Comparison of ENCODE assay signal across 20 cellular contexts in the genomic region with DNA sequence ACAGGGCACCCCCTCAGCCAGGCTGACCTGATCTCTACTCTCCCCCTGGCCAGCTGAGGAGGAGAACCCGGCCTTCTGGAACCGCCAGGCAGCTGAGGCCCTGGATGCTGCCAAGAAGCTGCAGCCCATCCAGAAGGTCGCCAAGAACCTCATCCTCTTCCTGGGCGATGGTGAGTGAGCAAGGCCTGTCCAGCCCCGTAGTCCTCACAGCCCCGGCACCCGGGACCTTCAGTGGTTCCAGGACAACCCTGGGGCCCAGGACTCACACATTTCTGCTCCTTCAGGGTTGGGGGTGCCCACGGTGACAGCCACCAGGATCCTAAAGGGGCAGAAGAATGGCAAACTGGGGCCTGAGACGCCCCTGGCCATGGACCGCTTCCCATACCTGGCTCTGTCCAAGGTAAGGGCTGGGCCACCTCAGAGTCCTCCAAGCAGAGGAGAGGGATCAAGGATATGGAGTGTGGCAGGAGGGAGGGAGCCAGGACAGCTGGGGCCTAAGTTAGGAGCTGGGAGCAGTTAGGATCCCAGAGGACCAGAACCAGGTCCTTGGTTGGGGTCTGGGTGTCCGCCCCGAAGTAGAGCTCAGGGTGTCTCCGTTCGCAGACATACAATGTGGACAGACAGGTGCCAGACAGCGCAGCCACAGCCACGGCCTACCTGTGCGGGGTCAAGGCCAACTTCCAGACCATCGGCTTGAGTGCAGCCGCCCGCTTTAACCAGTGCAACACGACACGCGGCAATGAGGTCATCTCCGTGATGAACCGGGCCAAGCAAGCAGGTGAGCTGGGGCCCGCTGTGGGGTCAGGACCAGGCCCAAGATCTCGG. TPM values are rescaled to one million over a fixed set of nuclear protein-coding genes. Genes with fewer than 3 reads are reported as not detected.
DNase-seq lines count a peak whose midpoint lies in the region; ATAC-seq and TF ChIP-seq lines count a peak whose summit lies in the region.
"Had no signal": no experiment of that assay in that cellular context is flagged by ENCODE, and none has a peak within 500 bp of the region (broad histone marks: within the 10 kb centered on the region; RNA-seq: fewer than 3 reads in every experiment).

No MANE protein-coding gene starts in this region.

- no peak for TF ChIP-seq POLR2A in heart left ventricle (IDR thresholded peaks at IDR 0.05)
- no peak for TF ChIP-seq POLR2A in gastroesophageal sphincter (IDR thresholded peaks at IDR 0.05)

- ATAC-seq in heart left ventricle (no peak), gastroesophageal sphincter (no peak)
- ATAC-seq: A549 had no signal

- no peak overlapping the region for H3K18ac ChIP-seq in neuronal stem cell (ENCODE audit: low read length)

- H3K27me3 ChIP-seq in heart left ventricle (peaks cover 0 to 36% (median 15%) of the 10 kb centered on the region in 9 donors), neuronal stem cell (ENCODE audit: control insufficient read depth in 3 of 3, insufficient read depth in 3 of 3, low read depth in 1 of 3, low read length in 3 of 3) (peaks cover 0 to 36% (median 0%) of the 10 kb centered on the region in 3 experiments), gastroesophageal sphincter (peaks cover 52% of the 10 kb centered on the region)
- H3K27me3 ChIP-seq: BLaER1 treated with 17β-estradiol and CSF1 and Interleukin-3, amounts not matched to agents 10 nM and 100 nM had no signal

- peak overlapping the region; percentile 81 for H2BK15ac ChIP-seq in neuronal stem cell (ENCODE audit: low read length)

- TF ChIP-seq CTCF in heart left ventricle (IDR thresholded peaks at IDR 0.05) (no peak), gastroesophageal sphincter (IDR thresholded peaks at IDR 0.05) (no peak)

- H3K9ac ChIP-seq in neuronal stem cell (ENCODE audit: low read depth, low read length, poor library complexity): peak overlapping the region; percentile 44
- H3K9ac ChIP-seq: BLaER1 treated with 17β-estradiol and CSF1 and Interleukin-3, amounts not matched to agents 10 nM and 100 nM had no signal

- H4K91ac ChIP-seq in neuronal stem cell (ENCODE audit: low read depth, low read length, poor library complexity): no peak overlapping the region

- H2BK5ac ChIP-seq in neuronal stem cell (ENCODE audit: low read length): peak overlapping the region; percentile 29

- H3K27ac ChIP-seq in heart left ventricle: no peak overlapping the region
- no peak overlapping the region for H3K27ac ChIP-seq in neuronal stem cell (replicated peaks; ENCODE audit: low read length)
- H3K27ac ChIP-seq in gastroesophageal sphincter: no peak overlapping the region
- H3K27ac ChIP-seq: A549; BLaER1 treated with 17β-estradiol and CSF1 and Interleukin-3, amounts not matched to agents 10 nM and 100 nM had no signal

- WGBS in heart left ventricle, 4 donors: 90 to 97% (median 93%) methylated on average over 17 to 27 of the region's 27 CpGs
- WGBS in neuronal stem cell (ENCODE audit: extremely low coverage in 2 of 2, insufficient read length in 2 of 2, insufficient replicate concordance in 1 of 2), 2 donors: no CpG with 5 or more reads among the region's 27 CpGs
- no CpG with 5 or more reads among the region's 27 CpGs for WGBS in gastroesophageal sphincter (ENCODE audit: low coverage in 1 of 2), 2 donors

- H2BK12ac ChIP-seq in neuronal stem cell (ENCODE audit: low read length): no peak overlapping the region

- H2AK5ac ChIP-seq in neuronal stem cell (ENCODE audit: low read depth, low read length): peak overlapping the region; percentile 25

- peak overlapping the region; percentile 85 for H3K23ac ChIP-seq in neuronal stem cell (ENCODE audit: low read depth, low read length, poor library complexity)

- H3K4me1 ChIP-seq in heart left ventricle: no peaks in the 10 kb centered on the region
- H3K4me1 ChIP-seq in neuronal stem cell (ENCODE audit: control insufficient read depth in 2 of 2, insufficient read depth in 1 of 2, low read depth in 1 of 2, low read length in 2 of 2): no peaks in the 10 kb centered on the region
- no peaks in the 10 kb centered on the region for H3K4me1 ChIP-seq in gastroesophageal sphincter
- H3K4me1 ChIP-seq: A549; BLaER1 treated with 17β-estradiol and CSF1 and Interleukin-3, amounts not matched to agents 10 nM and 100 nM had no signal

- H2BK120ac ChIP-seq in neuronal stem cell (ENCODE audit: low read depth, low read length): no peak overlapping the region

- DNase-seq in cardiac septum (ENCODE audit: low spot score) (peak; percentile 44), heart left ventricle (no peak), ecto neural progenitor cell (ENCODE audit: low spot score) (peak; percentile 34), neuronal stem cell (ENCODE audit: low spot score) (no peak), kidney glomerular epithelial cell (lab: John Stamatoyannopoulos, UW) (no peak), DMS53 treated with DMSO at 0.1 percent for 48 hours (lab: John Stamatoyannopoulos, UW; ENCODE audit: unreplicated experiment) (no peak), epidermal melanocyte (ENCODE audit: insufficient read length, low spot score) (no peak)
- DNase-seq: GF-D8, Kasumi-1, MM.1S, NCI-H1105, NCI-H1694, NCI-H510A treated with DMSO at 0.1 percent for 48 hours had no signal

- no peak for TF ChIP-seq EP300 in gastroesophageal sphincter (IDR thresholded peaks at IDR 0.05)

- no peaks in the 10 kb centered on the region for H3K36me3 ChIP-seq in heart left ventricle
- no peaks in the 10 kb centered on the region for H3K36me3 ChIP-seq in neuronal stem cell (replicated peaks in 1 of 2; ENCODE audit: control insufficient read depth in 2 of 2, insufficient read depth in 2 of 2, low read length in 2 of 2)
- H3K36me3 ChIP-seq in gastroesophageal sphincter: no peaks in the 10 kb centered on the region
- H3K36me3 ChIP-seq: BLaER1 treated with 17β-estradiol and CSF1 and Interleukin-3, amounts not matched to agents 10 nM and 100 nM had no signal

- H3K14ac ChIP-seq in neuronal stem cell (ENCODE audit: low read length): peak overlapping the region; percentile 75

- intact Hi-C loops in cardiac septum (cut with DNase I) (no loop called here), heart left ventricle (cut with DNase I) (no loop called here)

- H3K4me3 ChIP-seq in heart left ventricle (no peak overlapping the region), neuronal stem cell (ENCODE audit: low read length in 2 of 2) (no peak overlapping the region), gastroesophageal sphincter (no peak overlapping the region)
- H3K4me3 ChIP-seq: A549; BLaER1 treated with 17β-estradiol and CSF1 and Interleukin-3, amounts not matched to agents 10 nM and 100 nM had no signal

- H3K4ac ChIP-seq in neuronal stem cell (ENCODE audit: low read length): no peak overlapping the region

- H4K8ac ChIP-seq in neuronal stem cell (ENCODE audit: low read depth, low read length): no peak overlapping the region

- H2AFZ ChIP-seq in neuronal stem cell (ENCODE audit: low read length): no peak overlapping the region

- no peaks in the 10 kb centered on the region for H3K9me3 ChIP-seq in heart left ventricle
- H3K9me3 ChIP-seq in neuronal stem cell (replicated peaks in 1 of 2; ENCODE audit: control insufficient read depth in 2 of 2, insufficient read depth in 1 of 2, low read depth in 1 of 2, low read length in 2 of 2): no peaks in the 10 kb centered on the region
- H3K9me3 ChIP-seq in gastroesophageal sphincter: no peaks in the 10 kb centered on the region
- H3K9me3 ChIP-seq: A549; BLaER1 treated with 17β-estradiol and CSF1 and Interleukin-3, amounts not matched to agents 10 nM and 100 nM had no signal

- no peak overlapping the region for H3K4me2 ChIP-seq in neuronal stem cell (ENCODE audit: insufficient read depth, low read length, poor library complexity, severe bottlenecking)
- H3K4me2 ChIP-seq: A549; BLaER1 treated with 17β-estradiol and CSF1 and Interleukin-3, amounts not matched to agents 10 nM and 100 nM had no signal

- peaks cover 3% of the 10 kb centered on the region for H3K79me1 ChIP-seq in neuronal stem cell (ENCODE audit: low read depth, low read length)

RNA-seq across cellular contexts. Expression of gene ALPI, which starts 0.6 kb away (rescaled TPM):
- total RNA-seq in cardiac septum: not detected
- not detected for total RNA-seq in heart left ventricle
- not detected for polyA plus RNA-seq in heart left ventricle
- not detected for polyA plus RNA-seq in neuronal stem cell (2013, experiment 1 of 2)
- polyA plus RNA-seq in neuronal stem cell (2013, experiment 2 of 2): not detected
- not detected for total RNA-seq in gastroesophageal sphincter
- total RNA-seq: CD8-positive, alpha-beta memory T cell; Daoy; H4; Right ventricle myocardium superior had no signal
- polyA plus RNA-seq: CD8-positive, alpha-beta memory T cell had no signal

RNA-seq across cellular contexts. Expression of gene ECEL1, which starts 31.1 kb away (rescaled TPM):
- 0.27 TPM for total RNA-seq in cardiac septum
- total RNA-seq in heart left ventricle: 1 to 10 TPM in 1 of 9 donors, under 1 TPM in 6, not detected in 2; 0.20 to 1.2 (median 0.30) TPM
- 1 to 10 TPM in 1 of 2 donors, not detected in 1; 1.4 TPM for polyA plus RNA-seq in heart left ventricle
- 8.2 TPM for polyA plus RNA-seq in neuronal stem cell (2013, experiment 1 of 2)
- 7.9 TPM for polyA plus RNA-seq in neuronal stem cell (2013, experiment 2 of 2)
- 1 to 10 TPM in 2 of 4 donors, not detected in 2; 1.1 to 1.4 TPM for total RNA-seq in gastroesophageal sphincter
- total RNA-seq: CD8-positive, alpha-beta memory T cell; Daoy; H4; Right ventricle myocardium superior had no signal
- polyA plus RNA-seq: CD8-positive, alpha-beta memory T cell had no signal

RNA-seq across cellular contexts. Expression of gene ALPG, which starts 49.9 kb away (rescaled TPM):
- not detected for total RNA-seq in cardiac septum
- total RNA-seq in heart left ventricle: not detected
- polyA plus RNA-seq in heart left ventricle: not detected
- polyA plus RNA-seq in neuronal stem cell (2013, experiment 1 of 2): not detected
- not detected for polyA plus RNA-seq in neuronal stem cell (2013, experiment 2 of 2)
- not detected for total RNA-seq in gastroesophageal sphincter
- total RNA-seq: CD8-positive, alpha-beta memory T cell; Daoy; H4; Right ventricle myocardium superior had no signal
- polyA plus RNA-seq: CD8-positive, alpha-beta memory T cell had no signal

Comparison
In these comparisons a context has a peak if more than half of its experiments do, and no peak if none do; other contexts are left out.
1. DNase-seq: peak in cardiac septum (single experiment) and ecto neural progenitor cell (single experiment); none in heart left ventricle (0 of 5), neuronal stem cell (single experiment), kidney glomerular epithelial cell (single experiment), DMS53 treated with DMSO at 0.1 percent for 48 hours (single experiment) and epidermal melanocyte (single experiment).